In genomic region chr1:234906654-234907053, GRCh38 we compare ENCODE assay signal across 25 cellular contexts.
"Had no signal": no experiment of that assay in that cellular context is flagged by ENCODE, and none has a peak within 500 bp of the region (broad histone marks: within the 10 kb centered on the region; RNA-seq: fewer than 3 reads in every experiment).

No MANE protein-coding gene starts in this region.

- ATAC-seq: activated CD8-positive, alpha-beta memory T cell treated with anti-CD3 and anti-CD28 coated beads, Interleukin-2, amount 10 ng/mL, durations not matched to agents 7 days and 5 days; PC-3; T-helper 17 cell had no signal

- H3K27me3 ChIP-seq: breast epithelium had no signal

- H3K9me3 Mint-ChIP-seq: activated B cell treated with CpG ODN at 0.5 μM for 24 hours; activated CD4-positive, alpha-beta T cell treated with anti-CD3 and anti-CD28 coated beads, Interleukin-2, amount 10 ng/mL, durations not matched to agents 24 days and 14 days; activated naive CD4-positive, alpha-beta T cell treated with anti-CD3 and anti-CD28 coated beads, Interleukin-2, amount 50 U/mL, for 24 hours; activated T-cell treated with anti-CD3 and anti-CD28 coated beads, Interleukin-2, amount 50 U/mL, for 24 hours; activated T-helper 1 cell treated with anti-CD3 and anti-CD28 coated beads, Interleukin-12 subunit alpha, Interleukin-12 subunit beta, Interleukin-2, Interleukin-4 antibody, amounts not matched to agents 30 ng/mL and 10 ng/mL and 1 ng/mL, durations not matched to agents 14 hours and 24 hours and 36 hours had no signal

- H3K36me3 ChIP-seq: breast epithelium had no signal

- H3K4me3 Mint-ChIP-seq: activated B cell treated with CpG ODN at 0.5 μM for 24 hours; activated CD4-positive, alpha-beta T cell treated with anti-CD3 and anti-CD28 coated beads, Interleukin-2, amount 10 ng/mL, durations not matched to agents 24 days and 14 days; activated CD8-positive, alpha-beta memory T cell treated with anti-CD3 and anti-CD28 coated beads, Interleukin-2, amount 10 ng/mL, durations not matched to agents 7 days and 5 days; activated naive CD4-positive, alpha-beta T cell treated with anti-CD3 and anti-CD28 coated beads, Interleukin-2, amount 50 U/mL, for 24 hours; activated T-cell treated with anti-CD3 and anti-CD28 coated beads, Interleukin-2, amount 50 U/mL, for 24 hours; activated T-helper 1 cell treated with anti-CD3 and anti-CD28 coated beads, Interleukin-12 subunit alpha, Interleukin-12 subunit beta, Interleukin-2, Interleukin-4 antibody, amounts not matched to agents 30 ng/mL and 10 ng/mL and 1 ng/mL, durations not matched to agents 14 hours and 24 hours and 36 hours; T-helper 17 cell had no signal

- H3K4me3 ChIP-seq: breast epithelium had no signal

- H3K36me3 Mint-ChIP-seq: activated CD8-positive, alpha-beta memory T cell treated with anti-CD3 and anti-CD28 coated beads, Interleukin-2, amount 10 ng/mL, durations not matched to agents 7 days and 5 days; activated naive CD4-positive, alpha-beta T cell treated with anti-CD3 and anti-CD28 coated beads, Interleukin-2, amount 50 U/mL, for 24 hours had no signal

- H3K4me1 ChIP-seq: breast epithelium had no signal

- DNase-seq: activated B cell treated with CpG ODN at 0.5 μM for 24 hours; activated CD4-positive, alpha-beta T cell treated with anti-CD3 and anti-CD28 coated beads for 1 hour; activated CD4-positive, alpha-beta T cell treated with anti-CD3 and anti-CD28 coated beads, Interleukin-2, amount 10 ng/mL, durations not matched to agents 24 days and 14 days; activated CD4-positive, alpha-beta T cell treated with anti-CD3 and anti-CD28 coated beads, Interleukin-2, amount 50 U/mL, for 48 hours; activated CD8-positive, alpha-beta memory T cell treated with anti-CD3 and anti-CD28 coated beads, Interleukin-2, amount 10 ng/mL, durations not matched to agents 7 days and 5 days; activated effector memory CD4-positive, alpha-beta T cell treated with Interleukin-2 at 50 U/mL for 16 hours; activated naive CD4-positive, alpha-beta T cell; activated T-cell treated with anti-CD3 and anti-CD28 coated beads, Interleukin-2, amount 50 U/mL, for 24 hours; caudate nucleus; NCI-H1105; NCI-H1436; NCI-H1694 treated with DMSO at 0.1 percent for 48 hours; NCI-H2081 treated with DMSO at 0.1 percent for 48 hours; NCI-H2227 treated with DMSO at 0.1 percent for 48 hours; NCI-H510A; NCI-H526 treated with DMSO at 0.1 percent for 48 hours; NCI-H82; PC-3; SHP77 treated with DMSO at 0.1 percent for 48 hours; T-helper 17 cell; T-helper 9 cell had no signal

- H3K27me3 Mint-ChIP-seq: activated B cell treated with CpG ODN at 0.5 μM for 24 hours; activated CD4-positive, alpha-beta T cell treated with anti-CD3 and anti-CD28 coated beads, Interleukin-2, amount 10 ng/mL, durations not matched to agents 24 days and 14 days; activated CD8-positive, alpha-beta memory T cell treated with anti-CD3 and anti-CD28 coated beads, Interleukin-2, amount 10 ng/mL, durations not matched to agents 7 days and 5 days; activated naive CD4-positive, alpha-beta T cell treated with anti-CD3 and anti-CD28 coated beads, Interleukin-2, amount 50 U/mL, for 24 hours; activated T-cell treated with anti-CD3 and anti-CD28 coated beads, Interleukin-2, amount 50 U/mL, for 24 hours; T-helper 17 cell had no signal

- H3K27ac ChIP-seq: KMS-11 had no signal

- H3K27ac Mint-ChIP-seq: activated B cell treated with CpG ODN at 0.5 μM for 24 hours; activated CD4-positive, alpha-beta T cell treated with anti-CD3 and anti-CD28 coated beads, Interleukin-2, amount 10 ng/mL, durations not matched to agents 24 days and 14 days; activated CD8-positive, alpha-beta memory T cell treated with anti-CD3 and anti-CD28 coated beads, Interleukin-2, amount 10 ng/mL, durations not matched to agents 7 days and 5 days; activated naive CD4-positive, alpha-beta T cell treated with anti-CD3 and anti-CD28 coated beads, Interleukin-2, amount 50 U/mL, for 24 hours; activated T-cell treated with anti-CD3 and anti-CD28 coated beads, Interleukin-2, amount 50 U/mL, for 24 hours; activated T-helper 1 cell treated with anti-CD3 and anti-CD28 coated beads, Interleukin-12 subunit alpha, Interleukin-12 subunit beta, Interleukin-2, Interleukin-4 antibody, amounts not matched to agents 30 ng/mL and 10 ng/mL and 1 ng/mL, durations not matched to agents 14 hours and 24 hours and 36 hours had no signal

- H3K9me3 ChIP-seq: breast epithelium had no signal
